Comparison of ENCODE assay signal across 34 cellular contexts in the genomic region with DNA sequence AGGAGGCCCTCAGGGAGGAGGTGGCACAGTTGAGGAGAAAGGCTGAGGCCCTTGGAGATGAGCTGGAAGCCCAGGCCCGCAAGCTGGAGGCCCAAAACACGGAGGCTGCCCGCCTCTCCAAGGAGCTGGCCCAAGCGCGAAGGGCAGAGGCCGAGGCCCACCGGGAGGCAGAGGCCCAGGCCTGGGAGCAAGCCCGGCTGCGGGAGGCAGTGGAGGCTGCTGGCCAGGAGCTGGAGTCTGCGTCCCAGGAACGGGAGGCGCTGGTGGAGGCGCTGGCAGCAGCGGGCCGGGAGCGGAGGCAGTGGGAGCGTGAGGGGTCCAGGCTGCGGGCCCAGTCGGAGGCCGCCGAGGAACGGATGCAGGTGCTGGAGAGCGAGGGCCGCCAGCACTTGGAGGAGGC.
"Had no signal": no experiment of that assay in that cellular context is flagged by ENCODE, and none has a peak within 500 bp of the region (broad histone marks: within the 10 kb centered on the region; RNA-seq: fewer than 3 reads in every experiment).

No MANE protein-coding gene starts in this region.

- DNase-seq: activated CD4-positive, alpha-beta T cell treated with anti-CD3 and anti-CD28 coated beads for 4 hours; activated CD4-positive, alpha-beta T cell treated with anti-CD3 and anti-CD28 coated beads, Interleukin-2, amount 50 U/mL, for 48 hours; activated CD4-positive, CD25-positive, alpha-beta regulatory T cell; activated CD8-positive, alpha-beta memory T cell treated with anti-CD3 and anti-CD28 coated beads for 24 hours; activated CD8-positive, alpha-beta memory T cell treated with anti-CD3 and anti-CD28 coated beads, Interleukin-2, amount 50 U/mL, for 4 hours; activated effector memory CD4-positive, alpha-beta T cell treated with anti-CD3 and anti-CD28 coated beads, Interleukin-2, amount 50 U/mL, for 16 hours; activated naive CD4-positive, alpha-beta T cell treated with anti-CD3 and anti-CD28 coated beads for 36 hours; activated naive CD8-positive, alpha-beta T cell treated with anti-CD3 and anti-CD28 coated beads, Interleukin-2, amount 10 ng/mL, durations not matched to agents 7 days and 5 days; activated T-cell treated with anti-CD3 and anti-CD28 coated beads, Interleukin-2, amount 50 U/mL, for 1 hour; amniotic stem cell; brain microvascular endothelial cell; dorsolateral prefrontal cortex; effector memory CD4-positive, alpha-beta T cell; glutamatergic neuron; hippocampal formation; kidney; midbrain; naive thymus-derived CD4-positive, alpha-beta T cell; ovary; sigmoid colon; small intestine; stimulated activated CD4-positive, alpha-beta T cell treated with anti-CD3 and anti-CD28 coated beads, Interleukin-4, amount 100 ng/mL, for 4 hours; stimulated activated CD8-positive, alpha-beta memory T cell treated with anti-CD3 and anti-CD28 coated beads, Interleukin-4, amount 100 ng/mL, for 48 hours; stimulated activated naive B cell treated with anti-CD40 and anti-IgM and Interleukin-4, amounts not matched to agents 10 μg/mL and 1 μg/mL and 100 μg/mL, for 72 hours; stomach; T-cell; thyroid gland had no signal

- H3K9me3 ChIP-seq: ovary, prostate gland, sigmoid colon, stomach, thyroid gland, upper lobe of left lung, vagina had no signal

- H3K4me3 Mint-ChIP-seq: activated naive CD4-positive, alpha-beta T cell treated with anti-CD3 and anti-CD28 coated beads for 36 hours; activated naive CD8-positive, alpha-beta T cell treated with anti-CD3 and anti-CD28 coated beads, Interleukin-2, amount 10 ng/mL, durations not matched to agents 7 days and 5 days; activated T-helper 1 cell treated with anti-CD3 and anti-CD28 coated beads, Interleukin-12 subunit alpha, Interleukin-12 subunit beta, Interleukin-2, Interleukin-4 antibody, amounts not matched to agents 30 ng/mL and 10 ng/mL and 1 ng/mL, durations not matched to agents 14 hours and 24 hours and 36 hours; memory B cell; naive thymus-derived CD4-positive, alpha-beta T cell; stimulated activated naive B cell treated with anti-CD40 and anti-IgM and Interleukin-4, amounts not matched to agents 10 μg/mL and 1 μg/mL and 100 μg/mL, for 72 hours; T-cell; T-helper 2 cell treated with Interferon-gamma antibody and Interleukin-4, amounts not matched to agents 5 μg/mL and 100 μg/mL, for 36 hours had no signal

- H3K27me3 ChIP-seq: brain microvascular endothelial cell, dorsolateral prefrontal cortex, ovary, sigmoid colon, stomach, thyroid gland, upper lobe of left lung, vagina had no signal

- ATAC-seq: naive thymus-derived CD4-positive, alpha-beta T cell; stimulated activated naive B cell treated with anti-CD40 and anti-IgM and Interleukin-4, amounts not matched to agents 10 μg/mL and 1 μg/mL and 100 μg/mL, for 72 hours; T-cell had no signal

- H3K36me3 ChIP-seq: brain microvascular endothelial cell, ovary, prostate gland, sigmoid colon, thyroid gland, upper lobe of left lung, vagina had no signal

- H3K27ac ChIP-seq: brain microvascular endothelial cell, coronary artery, ovary, prostate gland, sigmoid colon, stomach, thyroid gland, upper lobe of left lung, vagina had no signal

- H3K4me3 ChIP-seq: coronary artery, dorsolateral prefrontal cortex, ovary, prostate gland, sigmoid colon, stomach, thyroid gland, upper lobe of left lung, vagina had no signal

- H3K9me3 Mint-ChIP-seq: activated naive CD4-positive, alpha-beta T cell treated with anti-CD3 and anti-CD28 coated beads for 36 hours; activated naive CD8-positive, alpha-beta T cell treated with anti-CD3 and anti-CD28 coated beads, Interleukin-2, amount 10 ng/mL, durations not matched to agents 7 days and 5 days; activated T-helper 1 cell treated with anti-CD3 and anti-CD28 coated beads, Interleukin-12 subunit alpha, Interleukin-12 subunit beta, Interleukin-2, Interleukin-4 antibody, amounts not matched to agents 30 ng/mL and 10 ng/mL and 1 ng/mL, durations not matched to agents 14 hours and 24 hours and 36 hours; memory B cell; naive thymus-derived CD4-positive, alpha-beta T cell; stimulated activated naive B cell treated with anti-CD40 and anti-IgM and Interleukin-4, amounts not matched to agents 10 μg/mL and 1 μg/mL and 100 μg/mL, for 72 hours; T-cell; T-helper 2 cell treated with Interferon-gamma antibody and Interleukin-4, amounts not matched to agents 5 μg/mL and 100 μg/mL, for 36 hours had no signal

- H3K27me3 Mint-ChIP-seq: activated naive CD8-positive, alpha-beta T cell treated with anti-CD3 and anti-CD28 coated beads, Interleukin-2, amount 10 ng/mL, durations not matched to agents 7 days and 5 days; memory B cell; stimulated activated naive B cell treated with anti-CD40 and anti-IgM and Interleukin-4, amounts not matched to agents 10 μg/mL and 1 μg/mL and 100 μg/mL, for 72 hours; T-cell had no signal

- H3K27ac Mint-ChIP-seq: activated naive CD4-positive, alpha-beta T cell treated with anti-CD3 and anti-CD28 coated beads for 36 hours; activated naive CD8-positive, alpha-beta T cell treated with anti-CD3 and anti-CD28 coated beads, Interleukin-2, amount 10 ng/mL, durations not matched to agents 7 days and 5 days; memory B cell; stimulated activated naive B cell treated with anti-CD40 and anti-IgM and Interleukin-4, amounts not matched to agents 10 μg/mL and 1 μg/mL and 100 μg/mL, for 72 hours; T-cell; T-helper 2 cell treated with Interferon-gamma antibody and Interleukin-4, amounts not matched to agents 5 μg/mL and 100 μg/mL, for 36 hours had no signal
